ENCODE assay signal across 1 cellular context in the genomic region with DNA sequence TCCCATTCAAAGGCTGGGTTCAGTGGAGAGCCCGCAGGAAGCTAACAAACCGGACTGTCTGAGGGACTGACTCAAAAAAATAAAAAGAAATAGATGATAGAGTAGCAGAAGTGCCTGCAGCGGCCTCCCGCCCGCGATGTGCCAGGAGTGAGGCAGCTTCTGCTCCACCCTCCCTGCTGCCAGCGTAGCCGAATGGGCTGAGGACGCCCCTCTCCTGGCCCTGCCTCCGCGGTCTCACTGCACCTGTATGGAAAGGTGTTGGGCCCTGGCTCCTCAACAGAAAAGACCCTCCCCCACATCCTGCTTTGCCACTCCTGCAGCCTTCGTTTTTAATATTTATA.
TF ChIP-seq lines count a peak whose summit lies in the region.

No MANE protein-coding gene starts in this region.

TF ChIP-seq in IMR-90, 13 proteins besides CTCF, POLR2A, EP300 and RAD21 (continued from another document):
- TF ChIP-seq USF2 (IDR thresholded peaks at IDR 0.05; ENCODE audit: low read depth, low read length) (no peak), FOS (IDR thresholded peaks at IDR 0.05; ENCODE audit: low read depth, low read length) (no peak)
